Comparison of ENCODE assay signal across 1 cellular context in genomic region chr12:15208140-15208539, GRCh38.
TF ChIP-seq lines count a peak whose summit lies in the region.

No MANE protein-coding gene starts in this region.

TF ChIP-seq in GM23338, 12 proteins besides CTCF, POLR2A, EP300 and RAD21:
- TF ChIP-seq ETS1 (IDR thresholded peaks at IDR 0.05) = no peak
TF ChIP-seq in GM23338: peak in this region for 0.
